Comparison of ENCODE assay signal across 4 cellular contexts in genomic region chr15:30514545-30514944, GRCh38. TPM values are rescaled to one million over a fixed set of nuclear protein-coding genes. Genes with fewer than 3 reads are reported as not detected.
"Had no signal": no experiment of that assay in that cellular context is flagged by ENCODE, and none has a peak within 500 bp of the region (broad histone marks: within the 10 kb centered on the region; RNA-seq: fewer than 3 reads in every experiment).

No MANE protein-coding gene starts in this region.

RNA-seq across cellular contexts. Expression of gene GOLGA8Q, which starts 37.3 kb away (rescaled TPM):
- total RNA-seq: lower lobe of right lung had no signal
- polyA plus RNA-seq: keratinocyte; mammary epithelial cell; naive thymus-derived CD4-positive, alpha-beta T cell had no signal
